Comparison of ENCODE assay signal across 8 cellular contexts in the genomic region with DNA sequence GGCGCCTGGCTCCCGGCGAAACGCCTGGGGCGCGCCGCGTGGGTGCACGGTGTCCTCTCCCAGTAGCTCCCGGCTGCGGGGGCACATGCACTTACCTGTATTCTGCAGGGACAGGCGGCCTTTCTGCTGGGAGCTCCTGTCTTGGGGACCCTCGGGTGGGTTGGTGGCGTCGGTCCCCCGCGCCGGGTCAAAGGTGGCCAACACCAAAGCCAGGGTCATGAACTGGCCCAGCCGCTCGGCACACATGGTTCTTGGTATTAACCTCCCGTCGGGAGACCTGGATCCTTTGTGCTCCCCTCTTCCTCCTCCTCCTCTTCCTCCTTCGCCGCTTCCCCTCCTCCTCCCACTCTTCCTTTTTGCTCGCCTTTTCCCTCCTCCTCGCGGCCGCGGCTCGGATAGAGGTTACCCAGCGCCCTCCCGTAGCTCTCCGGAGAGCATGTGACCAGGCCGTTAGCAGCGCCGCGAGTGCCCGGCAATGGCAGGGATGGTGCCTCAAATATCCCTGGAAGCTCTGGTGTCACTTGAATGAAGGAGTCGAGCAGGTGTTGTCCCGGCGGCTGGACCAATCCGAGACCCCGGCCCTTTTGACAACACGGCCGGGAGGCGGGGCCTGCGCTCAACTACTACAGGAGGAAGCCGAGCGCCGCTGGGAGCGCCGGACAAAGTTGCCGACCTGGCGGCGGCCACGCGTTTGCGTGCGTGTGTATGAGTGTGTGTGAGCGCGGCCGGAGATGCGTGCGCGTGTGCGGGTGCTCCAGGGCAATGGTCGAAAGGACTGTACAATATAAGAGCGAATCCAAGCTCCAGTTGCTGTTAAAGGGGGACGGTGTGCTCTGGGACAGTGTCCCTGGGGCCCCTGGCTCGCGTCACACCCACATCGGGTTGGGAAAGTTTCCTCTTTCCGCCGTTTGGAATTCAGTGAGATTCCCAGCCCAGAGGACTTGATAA. TPM values are rescaled to one million over a fixed set of nuclear protein-coding genes. Genes with fewer than 3 reads are reported as not detected.
DNase-seq lines count a peak whose midpoint lies in the region; ATAC-seq and TF ChIP-seq lines count a peak whose summit lies in the region.

A gene with protein sequence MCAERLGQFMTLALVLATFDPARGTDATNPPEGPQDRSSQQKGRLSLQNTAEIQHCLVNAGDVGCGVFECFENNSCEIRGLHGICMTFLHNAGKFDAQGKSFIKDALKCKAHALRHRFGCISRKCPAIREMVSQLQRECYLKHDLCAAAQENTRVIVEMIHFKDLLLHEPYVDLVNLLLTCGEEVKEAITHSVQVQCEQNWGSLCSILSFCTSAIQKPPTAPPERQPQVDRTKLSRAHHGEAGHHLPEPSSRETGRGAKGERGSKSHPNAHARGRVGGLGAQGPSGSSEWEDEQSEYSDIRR (minus strand): TSS at position 467 of the 948 bp plus-strand sequence. CDS start 221 bp downstream, at position 246.

- peak within 1 kb of the TSS; percentile 96 for H2AK9ac ChIP-seq in IMR-90 (replicated peaks; ENCODE audit: low read depth, low read length, poor library complexity)

- CTCF ChIA-PET in IMR-90 (lab: Yijun Ruan, JAX), result interaction anchor here (0.9 to 4.9 kb wide), 2 partner anchors 35 to 288 kb away, joined by 3 to 40 read pairs; partner anchors contain the start of gene BOD1

- in situ Hi-C loops in IMR-90 (cut with MboI; ENCODE audit: low sequenced_read_pairs), result no loop called here

- H2AFZ ChIP-seq in IMR-90 (replicated peaks; ENCODE audit: low read length, poor library complexity), result peak within 1 kb of the TSS; percentile 88

- POLR2A ChIA-PET in IMR-90 (lab: Charles Lee; ENCODE audit: unreplicated experiment), result interaction anchor here (0.6 to 1.7 kb wide), 6 partner anchors 34 to 197 kb away, joined by 3 to 8 read pairs (median 3); no protein-coding TSS in a partner anchor

- peak within 1 kb of the TSS; percentile 83 for H2BK120ac ChIP-seq in IMR-90 (ENCODE audit: low read depth, low read length)

- H3K4me3 ChIP-seq in IMR-90 (ENCODE audit: insufficient read depth, low read depth, low read length) (peak within 1 kb of the TSS; percentile 89), SJSA1 (peak within 1 kb of the TSS; percentile 46), dorsolateral prefrontal cortex (peak within 1 kb of the TSS; percentile 22 to 76 (median 51)), right lobe of liver (peak within 1 kb of the TSS; percentile 19 to 39 (median 26))

- peaks cover 20 to 47% of the 10 kb centered on the region in 2 experiments for H3K79me1 ChIP-seq in IMR-90 (ENCODE audit: low read depth in 1 of 2, low read length in 2 of 2)

- H3K27me3 ChIP-seq in IMR-90 (ENCODE audit: control insufficient read depth, insufficient read depth, low read length) (no peaks in the 10 kb centered on the region), SJSA1 (replicated peaks) (no peaks in the 10 kb centered on the region), dorsolateral prefrontal cortex (peaks cover 0 to 85% (median 60%) of the 10 kb centered on the region in 45 donors), right lobe of liver (peaks cover 0 to 17% of the 10 kb centered on the region in 2 donors)

- H3K56ac ChIP-seq in IMR-90 (ENCODE audit: extremely low read depth, insufficient read depth, low read length), result peak within 1 kb of the TSS; percentile 88

- 4% methylated on average over 26 of the region's 74 CpGs; no CpG with 5 or more reads in 1 of the 2 experiments for WGBS in IMR-90 (ENCODE audit: extremely low coverage in 2 of 2, insufficient read length in 1 of 2), 2 experiments
- WGBS in right lobe of liver (ENCODE audit: insufficient coverage, low coverage, low lambda C conversion rate, missing lambda C conversion rate), result under 1% methylated on average over 62 of the region's 74 CpGs

- intact Hi-C loops in IMR-90 (cut with micrococcal nuclease) (loop anchor here (1.0 to 5.0 kb wide), 6 partner anchors 34 to 289 kb away; partner anchors contain the start of gene BOD1), dorsolateral prefrontal cortex (cut with DNase I) (no loop called here), right lobe of liver (cut with DNase I) (no loop called here)

- peak within 1 kb of the TSS; percentile 96 for H2BK5ac ChIP-seq in IMR-90 (ENCODE audit: low read depth, low read length, poor library complexity, severe bottlenecking)

- peak within 1 kb of the TSS; percentile 80 for H3K18ac ChIP-seq in IMR-90 (ENCODE audit: low read depth, low read length)

- H2BK15ac ChIP-seq in IMR-90 (ENCODE audit: low read depth, low read length), result peak within 1 kb of the TSS; percentile 54; the same call in 2 of the 3 replicates

- H3K36me3 ChIP-seq in IMR-90 (ENCODE audit: control insufficient read depth, insufficient read depth, low read length), result peaks cover 27% of the 10 kb centered on the region
- peaks cover 18% of the 10 kb centered on the region for H3K36me3 ChIP-seq in SJSA1
- no peaks in the 10 kb centered on the region for H3K36me3 ChIP-seq in right lobe of liver

- peak within 1 kb of the TSS; percentile 87 for H3K4ac ChIP-seq in IMR-90 (ENCODE audit: low read depth, low read length)

- H3K4me2 ChIP-seq in IMR-90 (ENCODE audit: low read depth, low read length), result peak within 1 kb of the TSS; percentile 88

- H4K8ac ChIP-seq in IMR-90 (ENCODE audit: low read depth in 2 of 2, low read length in 2 of 2), result peak within 1 kb of the TSS; percentile 81 to 85

- H3K9me1 ChIP-seq in IMR-90 (ENCODE audit: insufficient read depth, low read length), result peaks cover 15% of the 10 kb centered on the region

- H3K4me1 ChIP-seq in IMR-90 (ENCODE audit: control insufficient read depth, insufficient read depth, low read length), result peaks cover 24% of the 10 kb centered on the region
- peaks cover 65% of the 10 kb centered on the region for H3K4me1 ChIP-seq in SJSA1 (replicated peaks)
- peaks cover 0 to 20% (median 3%) of the 10 kb centered on the region in 4 donors for H3K4me1 ChIP-seq in right lobe of liver

- no TSS peak for BruUV-seq in IMR-90 (replicated peaks; lab: Mats Ljungman, UMichigan)

- peak within 1 kb of the TSS; percentile 97 for H3K14ac ChIP-seq in IMR-90 (replicated peaks; ENCODE audit: low read depth, low read length)

- H4K91ac ChIP-seq in IMR-90 (ENCODE audit: insufficient read depth, low read depth, low read length), result peak within 1 kb of the TSS; percentile 89

- TF ChIP-seq RAD21 in IMR-90 (IDR thresholded peaks at IDR 0.05; ENCODE audit: low read length), result no peak

- TF ChIP-seq POLR2A in IMR-90 (IDR thresholded peaks at IDR 0.05; ENCODE audit: low read depth, low read length), result peak; percentile 95
- TF ChIP-seq POLR2A in right lobe of liver (IDR thresholded peaks at IDR 0.05), result no peak

- H3K27ac ChIP-seq in IMR-90 (ENCODE audit: insufficient read depth, low read length), result peak within 1 kb of the TSS; percentile 96
- H3K27ac ChIP-seq in SJSA1, result peak within 1 kb of the TSS; percentile 76
- no peak within 1 kb of the TSS for H3K27ac ChIP-seq in dorsolateral prefrontal cortex
- H3K27ac ChIP-seq in right lobe of liver, result peak within 1 kb of the TSS in 1 of 3 donors; percentile 26

- H4K5ac ChIP-seq in IMR-90 (ENCODE audit: low read depth, low read length), result peak within 1 kb of the TSS; percentile 76

- H4K20me1 ChIP-seq in IMR-90 (ENCODE audit: insufficient read depth, low read length), result peaks cover 43% of the 10 kb centered on the region

- H3K9ac ChIP-seq in IMR-90 (ENCODE audit: low read depth, low read length), result peak within 1 kb of the TSS; percentile 97

- DNase-seq in Daoy (ENCODE audit: low read depth) (peak; percentile 97), IMR-90 (peak; percentile 94), SJSA1 (ENCODE audit: low read depth in 1 of 2, low spot score in 2 of 2) (peak; percentile 83 to 90), dorsolateral prefrontal cortex (peak in 3 of 10 donors; percentile 26 to 52 (median 44)), right lobe of liver (peak in 1 of 3 donors; percentile 91)
- peak; percentile 82 for DNase-seq in stimulated activated CD8-positive, alpha-beta memory T cell treated with anti-CD3 and anti-CD28 coated beads, Interleukin-4, amount 100 ng/mL, for 48 hours

- peak within 1 kb of the TSS; percentile 97 for H3K23ac ChIP-seq in IMR-90 (ENCODE audit: low read depth, low read length)

- H2AK5ac ChIP-seq in IMR-90 (ENCODE audit: low read depth, low read length), result peak within 1 kb of the TSS; percentile 92

- dilution Hi-C loops in IMR-90 (cut with HindIII; ENCODE audit: low sequenced_read_pairs, unreplicated experiment), result no loop called here

- ATAC-seq in GM21576 (IDR thresholded peaks at IDR 0.05; ENCODE audit: unreplicated experiment) (peak; percentile 51), IMR-90 (ENCODE audit: low read depth) (peak; percentile 76), right lobe of liver (peak; percentile 22 to 71 (median 46)), HG03025 (IDR thresholded peaks at IDR 0.05; ENCODE audit: low FRiP score, unreplicated experiment) (no peak)

- TF ChIP-seq CTCF in IMR-90 (conservative IDR thresholded peaks at IDR 0.05; ENCODE audit: low read depth, low read length) (no peak), dorsolateral prefrontal cortex (IDR thresholded peaks at IDR 0.05 in 54 of 56, conservative IDR thresholded peaks at IDR 0.05 in 2 of 56; ENCODE audit: low read depth in 1 of 56, partially characterized antibody in 56 of 56) (no peak), right lobe of liver (IDR thresholded peaks at IDR 0.05) (no peak)

- H2BK20ac ChIP-seq in IMR-90 (ENCODE audit: low read depth, low read length), result peak within 1 kb of the TSS; percentile 55

- H3K9me3 ChIP-seq in IMR-90 (ENCODE audit: control insufficient read depth, insufficient read depth, low read length) (no peaks in the 10 kb centered on the region), SJSA1 (replicated peaks) (no peaks in the 10 kb centered on the region), right lobe of liver (no peaks in the 10 kb centered on the region)

TF ChIP-seq in IMR-90, 13 proteins besides CTCF, POLR2A, EP300 and RAD21 (continues in another document):
- TF ChIP-seq BHLHE40 (IDR thresholded peaks at IDR 0.05; ENCODE audit: low read depth, low read length), result no peak
- peak; percentile 81 for TF ChIP-seq RCOR1 (IDR thresholded peaks at IDR 0.05; ENCODE audit: insufficient replicate concordance, low read length)
- TF ChIP-seq CHD1 (IDR thresholded peaks at IDR 0.05; ENCODE audit: low read depth, low read length), result peak; percentile 47; the same call in 1 of the 2 replicates
- TF ChIP-seq RFX5 (IDR thresholded peaks at IDR 0.05; ENCODE audit: low read depth, low read length), result no peak

RNA-seq across cellular contexts. Expression of the gene that starts here (rescaled TPM):
- total RNA-seq in Daoy (2014; rRNA removed; shearing (Covaris generic)), result 144 and 149 TPM in 2 replicates
- 87.5 and 259 TPM in 2 replicates for total RNA-seq in IMR-90 (2012; rRNA removed)
- 157 and 270 TPM in 2 replicates for polyA plus RNA-seq in IMR-90 (2012; rRNA removed)
- 105 and 264 TPM in 2 replicates for polyA plus RNA-seq in IMR-90 (2012; cell fraction: cytosol; rRNA removed)
- polyA plus RNA-seq in IMR-90 (2012; cell fraction: nucleus; rRNA removed; ENCODE audit: low replicate concordance), result 249 and 547 TPM in 2 replicates
- 12.6 and 43.4 TPM in 2 replicates for total RNA-seq in SJSA1 (2014; rRNA removed; shearing (Covaris generic))
- 1 to 10 TPM in 93 of 120 experiments, under 1 TPM in 27; 0.25 to 8.7 (median 1.7) TPM for total RNA-seq in dorsolateral prefrontal cortex
- 10 to 100 TPM in 1 of 6 experiments, 1 to 10 TPM in 2, under 1 TPM in 1, not detected in 2; 0.20 to 18.8 (median 3.4) TPM for total RNA-seq in right lobe of liver

Comparison
In these comparisons a context has a peak if more than half of its experiments do, and no peak if none do; other contexts are left out.
1. H3K27ac ChIP-seq: peak in IMR-90 (single experiment) and SJSA1 (single experiment); none in dorsolateral prefrontal cortex (0 of 59).
2. H3K4me3 ChIP-seq: peak in every context shown above with its lines; median percentile 89 in IMR-90; 51 in dorsolateral prefrontal cortex; 46 in SJSA1; 26 in right lobe of liver.